In genomic region chr7:155738652-155739537, GRCh38 we compare ENCODE assay signal across 1 cellular context.
TF ChIP-seq lines count a peak whose summit lies in the region.

No MANE protein-coding gene starts in this region.

TF ChIP-seq in H1, 55 proteins besides CTCF, POLR2A, EP300 and RAD21 (continued from another document):
- TF ChIP-seq CHD7 (IDR thresholded peaks at IDR 0.05; ENCODE audit: insufficient replicate concordance, low read length) (no peak), JUN (IDR thresholded peaks at IDR 0.05; ENCODE audit: low read depth, low read length) (no peak), KDM5A (IDR thresholded peaks at IDR 0.05; ENCODE audit: low read length) (no peak), POU5F1 (IDR thresholded peaks at IDR 0.05; ENCODE audit: low read depth, low read length) (no peak), TAF7 (optimal IDR thresholded peaks at IDR 0.05; ENCODE audit: borderline replicate concordance, low read depth, low read length) (no peak), EGR1 (IDR thresholded peaks at IDR 0.05; ENCODE audit: borderline replicate concordance, low read depth, low read length) (no peak), NRF1 (IDR thresholded peaks at IDR 0.05; ENCODE audit: low read depth, low read length) (no peak), GTF2F1 (IDR thresholded peaks at IDR 0.05; ENCODE audit: borderline replicate concordance, low read depth, low read length) (no peak), MAFK (IDR thresholded peaks at IDR 0.05; ENCODE audit: low read depth, low read length) (no peak), NANOG (IDR thresholded peaks at IDR 0.05; ENCODE audit: insufficient read depth, low read depth, low read length, poor library complexity, severe bottlenecking) (no peak)
